10 cellular contexts compared by ENCODE assay signal in the genomic region with DNA sequence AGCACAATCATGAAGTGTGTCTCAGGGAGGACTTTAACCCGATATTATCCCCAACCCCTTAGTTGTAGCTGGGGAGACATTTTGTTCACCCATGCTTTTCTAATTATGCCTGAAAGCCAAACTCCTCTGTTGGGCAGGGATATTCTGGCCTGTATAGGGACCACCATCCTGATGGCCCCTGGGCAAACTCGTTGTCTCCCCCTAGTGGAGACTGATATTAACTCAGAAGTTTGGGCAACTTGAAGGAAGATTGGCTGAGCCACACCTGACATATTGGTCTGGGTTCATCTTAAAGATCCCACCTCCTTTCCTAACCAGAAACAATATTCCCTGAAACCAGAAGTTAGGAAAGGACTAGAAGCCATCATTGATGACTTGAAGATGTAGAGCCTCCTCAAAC. TPM values are rescaled to one million over a fixed set of nuclear protein-coding genes. Genes with fewer than 3 reads are reported as not detected.
DNase-seq lines count a peak whose midpoint lies in the region; ATAC-seq and TF ChIP-seq lines count a peak whose summit lies in the region.
"Had no signal": no experiment of that assay in that cellular context is flagged by ENCODE, and none has a peak within 500 bp of the region (broad histone marks: within the 10 kb centered on the region; RNA-seq: fewer than 3 reads in every experiment).

No MANE protein-coding gene starts in this region.

- H3K9me3 ChIP-seq in CD8-positive, alpha-beta T cell (ENCODE audit: low read length), result no peaks in the 10 kb centered on the region
- no peaks in the 10 kb centered on the region for H3K9me3 ChIP-seq in OCI-LY7 (ENCODE audit: low read length)
- no peaks in the 10 kb centered on the region for H3K9me3 ChIP-seq in CD8-positive, alpha-beta memory T cell (ENCODE audit: low read length)
- peaks cover 0 to 9% (median 0%) of the 10 kb centered on the region in 4 donors for H3K9me3 ChIP-seq in tibial nerve
- H3K9me3 ChIP-seq in suprapubic skin, result no peaks in the 10 kb centered on the region

- no peaks in the 10 kb centered on the region for H3K79me2 ChIP-seq in OCI-LY7 (ENCODE audit: insufficient read depth, low read depth, low read length)

- H3K27ac ChIP-seq in CD8-positive, alpha-beta T cell (ENCODE audit: low read depth, low read length), result no peak overlapping the region
- no peak overlapping the region for H3K27ac ChIP-seq in OCI-LY7 (ENCODE audit: low read depth, low read length, poor library complexity, severe bottlenecking)
- H3K27ac ChIP-seq in CD8-positive, alpha-beta memory T cell (ENCODE audit: low read depth, low read length), result no peak overlapping the region
- no peak overlapping the region for H3K27ac ChIP-seq in tibial nerve
- no peak overlapping the region for H3K27ac ChIP-seq in suprapubic skin
- H3K27ac ChIP-seq: GM23248 had no signal

- no peak overlapping the region for H3K4me3 Mint-ChIP-seq in CD8-positive, alpha-beta T cell
- no peak overlapping the region for H3K4me3 Mint-ChIP-seq in CD8-positive, alpha-beta memory T cell

- H3K27me3 Mint-ChIP-seq in CD8-positive, alpha-beta T cell (ENCODE audit: low read depth), result no peaks in the 10 kb centered on the region
- H3K27me3 Mint-ChIP-seq in CD8-positive, alpha-beta memory T cell, result peaks cover 0 to 5% of the 10 kb centered on the region in 2 donors

- DNase-seq in CD8-positive, alpha-beta T cell, result no peak
- DNase-seq in OCI-LY7 (ENCODE audit: low spot score) (peak; percentile 60), germinal center (ENCODE audit: low spot score) (peak; percentile 34), T1000 (lab: John Stamatoyannopoulos, UW) (no peak), tibial nerve (ENCODE audit: low spot score in 2 of 2) (no peak), suprapubic skin (ENCODE audit: low spot score in 2 of 2) (no peak)
- DNase-seq in CD8-positive, alpha-beta memory T cell, result no peak
- DNase-seq: amygdala, GM23248 had no signal

- H3K27me3 ChIP-seq in CD8-positive, alpha-beta T cell (ENCODE audit: insufficient read depth, low read length), result no peaks in the 10 kb centered on the region
- no peaks in the 10 kb centered on the region for H3K27me3 ChIP-seq in CD8-positive, alpha-beta memory T cell (ENCODE audit: insufficient read depth, low read length, poor library complexity, severe bottlenecking)
- no peaks in the 10 kb centered on the region for H3K27me3 ChIP-seq in tibial nerve
- H3K27me3 ChIP-seq in suprapubic skin, result no peaks in the 10 kb centered on the region

- CTCF ChIA-PET in CD8-positive, alpha-beta T cell (lab: Charles Lee), result interaction anchor here (0.6 kb wide), 1 partner anchor 343 kb away, joined by 3 read pairs; no protein-coding TSS in a partner anchor
- CTCF ChIA-PET in OCI-LY7 (lab: Charles Lee; ENCODE audit: unreplicated experiment), result no interaction called here
- CTCF ChIA-PET in CD8-positive, alpha-beta memory T cell (lab: Charles Lee), result no interaction called here

- no peak overlapping the region for H3K4me3 ChIP-seq in CD8-positive, alpha-beta T cell (ENCODE audit: low read depth, low read length)
- H3K4me3 ChIP-seq in OCI-LY7 (ENCODE audit: low read depth, low read length, poor library complexity, severe bottlenecking) (no peak overlapping the region), tibial nerve (no peak overlapping the region), suprapubic skin (no peak overlapping the region)
- no peak overlapping the region for H3K4me3 ChIP-seq in CD8-positive, alpha-beta memory T cell (ENCODE audit: low read length)
- H3K4me3 ChIP-seq: GM23248 had no signal

- no peaks in the 10 kb centered on the region for H3K36me3 ChIP-seq in CD8-positive, alpha-beta T cell (ENCODE audit: insufficient read depth, low read length)
- H3K36me3 ChIP-seq in OCI-LY7 (ENCODE audit: insufficient read depth, low read length), result no peaks in the 10 kb centered on the region
- no peaks in the 10 kb centered on the region for H3K36me3 ChIP-seq in CD8-positive, alpha-beta memory T cell (ENCODE audit: insufficient read depth, low read length)
- H3K36me3 ChIP-seq in tibial nerve, result no peaks in the 10 kb centered on the region
- no peaks in the 10 kb centered on the region for H3K36me3 ChIP-seq in suprapubic skin

- no peak for ATAC-seq in CD8-positive, alpha-beta T cell
- ATAC-seq in GM19372 (IDR thresholded peaks at IDR 0.05; ENCODE audit: low read depth, unreplicated experiment), result peak; percentile 48

- no peaks in the 10 kb centered on the region for H3K9me3 Mint-ChIP-seq in CD8-positive, alpha-beta T cell
- no peaks in the 10 kb centered on the region for H3K9me3 Mint-ChIP-seq in CD8-positive, alpha-beta memory T cell

- peak; percentile 20 for TF ChIP-seq CTCF in CD8-positive, alpha-beta T cell (IDR thresholded peaks at IDR 0.05)
- TF ChIP-seq CTCF in OCI-LY7 (conservative IDR thresholded peaks at IDR 0.05; ENCODE audit: low read length) (peak; percentile 88), tibial nerve (IDR thresholded peaks at IDR 0.05) (peak in 1 of 5 experiments; percentile 15), suprapubic skin (IDR thresholded peaks at IDR 0.05) (no peak)

- H3K9me2 ChIP-seq in OCI-LY7 (ENCODE audit: insufficient read depth, low read length), result no peaks in the 10 kb centered on the region

- TF ChIP-seq EP300 in tibial nerve (IDR thresholded peaks at IDR 0.05) (no peak), suprapubic skin (IDR thresholded peaks at IDR 0.05) (no peak)

- no peak overlapping the region for H3K27ac Mint-ChIP-seq in CD8-positive, alpha-beta T cell
- H3K27ac Mint-ChIP-seq in CD8-positive, alpha-beta memory T cell, result no peak overlapping the region

- no peak overlapping the region for H3K4me2 ChIP-seq in OCI-LY7 (ENCODE audit: low read length)

- 80 to 82% methylated on average over 2 of the region's 2 CpGs for WGBS in tibial nerve, 2 donors
- WGBS in suprapubic skin, result 65% methylated on average over 2 of the region's 2 CpGs

- no TSS peak for BruUV-seq in OCI-LY7 (replicated peaks; lab: Mats Ljungman, UMichigan)

- H4K20me1 ChIP-seq in OCI-LY7 (ENCODE audit: insufficient read depth, low read length), result no peaks in the 10 kb centered on the region

- intact Hi-C loops in CD8-positive, alpha-beta T cell (cut with DNase I, micrococcal nuclease), result no loop called here
- intact Hi-C loops in OCI-LY7 (cut with micrococcal nuclease; ENCODE audit: unreplicated experiment), result no loop called here

- no peak overlapping the region for H2AFZ ChIP-seq in OCI-LY7 (ENCODE audit: low read length)
- H2AFZ ChIP-seq: GM23248 had no signal

- no peak for TF ChIP-seq POLR2A in tibial nerve (IDR thresholded peaks at IDR 0.05)
- TF ChIP-seq POLR2A in suprapubic skin (IDR thresholded peaks at IDR 0.05), result no peak

- no peaks in the 10 kb centered on the region for H3K36me3 Mint-ChIP-seq in CD8-positive, alpha-beta T cell
- H3K36me3 Mint-ChIP-seq in CD8-positive, alpha-beta memory T cell, result peaks cover 0 to 2% (median 0%) of the 10 kb centered on the region in 3 donors

- no peaks in the 10 kb centered on the region for H3K4me1 Mint-ChIP-seq in CD8-positive, alpha-beta T cell (ENCODE audit: low read depth)
- H3K4me1 Mint-ChIP-seq in CD8-positive, alpha-beta memory T cell, result no peaks in the 10 kb centered on the region

- no peaks in the 10 kb centered on the region for H3K4me1 ChIP-seq in CD8-positive, alpha-beta T cell (ENCODE audit: insufficient read depth, low read length)
- H3K4me1 ChIP-seq in OCI-LY7 (ENCODE audit: insufficient read depth, low read length, poor library complexity, severe bottlenecking) (no peaks in the 10 kb centered on the region), tibial nerve (no peaks in the 10 kb centered on the region), suprapubic skin (no peaks in the 10 kb centered on the region)
- H3K4me1 ChIP-seq in CD8-positive, alpha-beta memory T cell (ENCODE audit: insufficient read depth, low read length), result no peaks in the 10 kb centered on the region

- POLR2A ChIA-PET in CD8-positive, alpha-beta T cell (lab: Charles Lee), result no interaction called here
- POLR2A ChIA-PET in OCI-LY7 (lab: Charles Lee), result no interaction called here
- POLR2A ChIA-PET in CD8-positive, alpha-beta memory T cell (lab: Charles Lee), result no interaction called here

RNA-seq across cellular contexts. Expression of a gene that starts 42.3 kb away (rescaled TPM):
- not detected for total RNA-seq in CD8-positive, alpha-beta T cell
- total RNA-seq in OCI-LY7 (2014; rRNA removed; shearing (Covaris generic)), result not detected in 2 replicates
- total RNA-seq in OCI-LY7 (2022) (not detected in 2 replicates), tibial nerve (10 to 100 TPM in 1 of 4 donors, 1 to 10 TPM in 3; 1.5 to 12.7 (median 4.6) TPM), suprapubic skin (1 to 10 TPM; 1.8 to 7.9 (median 3.4) TPM)
- total RNA-seq in CD8-positive, alpha-beta memory T cell, result not detected
- not detected for polyA plus RNA-seq in CD8-positive, alpha-beta memory T cell
- total RNA-seq: GM23248 had no signal
- polyA plus RNA-seq: GM23248 had no signal

Comparison
In these comparisons a context has a peak if more than half of its experiments do, and no peak if none do; other contexts are left out.
1. DNase-seq: peak in OCI-LY7 (single experiment) and germinal center (single experiment); none in CD8-positive, alpha-beta T cell (0 of 7), T1000 (single experiment), CD8-positive, alpha-beta memory T cell (0 of 5), tibial nerve (0 of 2) and suprapubic skin (0 of 2).
2. CTCF ChIP-seq: peak in CD8-positive, alpha-beta T cell (single experiment) and OCI-LY7 (single experiment); none in suprapubic skin (0 of 2).